Comparison of ENCODE assay signal across 1 cellular context in genomic region chr11:68347345-68347744, GRCh38.
TF ChIP-seq lines count a peak whose summit lies in the region.

No MANE protein-coding gene starts in this region.

TF ChIP-seq in GM23338, 12 proteins besides CTCF, POLR2A, EP300 and RAD21 (continued from another document):
- TF ChIP-seq REST (IDR thresholded peaks at IDR 0.05; ENCODE audit: unreplicated experiment) (no peak), ZNF462 (CRISPR knock-in tag; IDR thresholded peaks at IDR 0.05) (no peak), ZNF331 (CRISPR knock-in tag; IDR thresholded peaks at IDR 0.05; ENCODE audit: low read depth) (no peak), EZH2 (IDR thresholded peaks at IDR 0.05; ENCODE audit: low read depth, unreplicated experiment) (no peak), ZNF114 (CRISPR knock-in tag; IDR thresholded peaks at IDR 0.05) (no peak)
